Comparison of ENCODE assay signal across 21 cellular contexts in genomic region chr5:125181955-125182354, GRCh38.
DNase-seq lines count a peak whose midpoint lies in the region; ATAC-seq and TF ChIP-seq lines count a peak whose summit lies in the region.
"Had no signal": no experiment of that assay in that cellular context is flagged by ENCODE, and none has a peak within 500 bp of the region (broad histone marks: within the 10 kb centered on the region; RNA-seq: fewer than 3 reads in every experiment).

No MANE protein-coding gene starts in this region.

- ATAC-seq in DND-41 (ENCODE audit: insufficient read depth, low read depth) (peak; percentile 59), HG02981 (IDR thresholded peaks at IDR 0.05; ENCODE audit: unreplicated experiment) (no peak), GM19324 (IDR thresholded peaks at IDR 0.05; ENCODE audit: low FRiP score, unreplicated experiment) (no peak)
- ATAC-seq: A549 had no signal

- WGBS in prostate gland, result 100% methylated on average over 1 of the region's 1 CpG

- H3K27me3 ChIP-seq in DND-41 (ENCODE audit: insufficient read depth, low read length, poor library complexity), result no peaks in the 10 kb centered on the region
- no peaks in the 10 kb centered on the region for H3K27me3 ChIP-seq in prostate gland (replicated peaks; ENCODE audit: insufficient read depth)
- H3K27me3 ChIP-seq: BE2C; BLaER1 treated with 17β-estradiol and CSF1 and Interleukin-3, amounts not matched to agents 10 nM and 100 nM had no signal

- no peak overlapping the region for H3K9ac ChIP-seq in DND-41 (ENCODE audit: low read depth, low read length)
- H3K9ac ChIP-seq: BLaER1 treated with 17β-estradiol and CSF1 and Interleukin-3, amounts not matched to agents 10 nM and 100 nM had no signal

- H3K27ac ChIP-seq in DND-41 (ENCODE audit: low read length), result no peak overlapping the region
- no peak overlapping the region for H3K27ac ChIP-seq in prostate gland
- H3K27ac ChIP-seq: A549; BLaER1 treated with 17β-estradiol and CSF1 and Interleukin-3, amounts not matched to agents 10 nM and 100 nM had no signal

- no peak overlapping the region for H3K4me2 ChIP-seq in DND-41 (ENCODE audit: insufficient read depth, low read length)
- H3K4me2 ChIP-seq: A549; BLaER1 treated with 17β-estradiol and CSF1 and Interleukin-3, amounts not matched to agents 10 nM and 100 nM had no signal

- no peak for TF ChIP-seq POLR2A in prostate gland (IDR thresholded peaks at IDR 0.05)

- intact Hi-C loops in prostate gland (cut with DNase I), result no loop called here

- H3K4me3 ChIP-seq in DND-41 (ENCODE audit: low read depth in 1 of 2, low read length in 2 of 2) (no peak overlapping the region), prostate gland (no peak overlapping the region)
- H3K4me3 ChIP-seq: A549; BLaER1 treated with 17β-estradiol and CSF1 and Interleukin-3, amounts not matched to agents 10 nM and 100 nM; HAP-1 had no signal

- no peaks in the 10 kb centered on the region for H3K4me1 ChIP-seq in DND-41 (ENCODE audit: insufficient read depth, low read length)
- H3K4me1 ChIP-seq in prostate gland (replicated peaks), result no peaks in the 10 kb centered on the region
- H3K4me1 ChIP-seq: A549; BLaER1 treated with 17β-estradiol and CSF1 and Interleukin-3, amounts not matched to agents 10 nM and 100 nM had no signal

- H2AFZ ChIP-seq in DND-41 (ENCODE audit: low read depth, low read length), result no peak overlapping the region

- TF ChIP-seq CTCF in DND-41 (IDR thresholded peaks at IDR 0.05; ENCODE audit: borderline replicate concordance, extremely low read depth, low read length, poor library complexity, severe bottlenecking), result no peak
- TF ChIP-seq CTCF in prostate gland (IDR thresholded peaks at IDR 0.05), result no peak

- H4K20me1 ChIP-seq in DND-41 (ENCODE audit: insufficient read depth, low read length), result no peaks in the 10 kb centered on the region
- H4K20me1 ChIP-seq: BLaER1 treated with 17β-estradiol and CSF1 and Interleukin-3, amounts not matched to agents 10 nM and 100 nM had no signal

- H3K36me3 ChIP-seq in DND-41 (ENCODE audit: insufficient read depth, low read length) (no peaks in the 10 kb centered on the region), prostate gland (no peaks in the 10 kb centered on the region)
- H3K36me3 ChIP-seq: BE2C; BLaER1 treated with 17β-estradiol and CSF1 and Interleukin-3, amounts not matched to agents 10 nM and 100 nM; HAP-1 had no signal

- no peaks in the 10 kb centered on the region for H3K79me2 ChIP-seq in DND-41 (ENCODE audit: insufficient read depth, low read length)

- DNase-seq in DND-41, result no peak
- peak; percentile 25 for DNase-seq in NCI-H69 (lab: John Stamatoyannopoulos, UW)
- peak; percentile 67 for DNase-seq in glomerular visceral epithelial cell (ENCODE audit: extremely low spot score)
- peak; percentile 26 for DNase-seq in myocyte (ENCODE audit: low read depth)
- DNase-seq in prostate gland (ENCODE audit: low spot score), result no peak
- no peak for DNase-seq in NCI-H774 (lab: John Stamatoyannopoulos, UW)
- DNase-seq: 8988T; ACHN; AML-193; BE2C; Calu3; CD4-positive, alpha-beta T cell; CD8-positive, alpha-beta memory T cell; DMS53; DMS79 treated with DMSO at 0.1 percent for 48 hours; GOT3 had no signal

- H3K9me3 ChIP-seq in DND-41 (ENCODE audit: insufficient read depth, low read length, severe bottlenecking) (no peaks in the 10 kb centered on the region), prostate gland (no peaks in the 10 kb centered on the region)
- H3K9me3 ChIP-seq: A549, BE2C, HAP-1 had no signal

Comparison
In these comparisons a context has a peak if more than half of its experiments do, and no peak if none do; other contexts are left out.
1. DNase-seq: peak in NCI-H69 (single experiment), glomerular visceral epithelial cell (single experiment) and myocyte (single experiment); none in DND-41 (single experiment), prostate gland (single experiment) and NCI-H774 (single experiment).